Comparison of ENCODE assay signal across 31 cellular contexts in genomic region chr18:11343096-11343495, GRCh38.
DNase-seq lines count a peak whose midpoint lies in the region; TF ChIP-seq lines count a peak whose summit lies in the region.
"Had no signal": no experiment of that assay in that cellular context is flagged by ENCODE, and none has a peak within 500 bp of the region (broad histone marks: within the 10 kb centered on the region; RNA-seq: fewer than 3 reads in every experiment).

No MANE protein-coding gene starts in this region.

- H2BK120ac ChIP-seq in mesendoderm (ENCODE audit: low read depth, low read length) = no peak overlapping the region

- intact Hi-C loops in Caco-2 (cut with micrococcal nuclease; ENCODE audit: unreplicated experiment) = no loop called here
- intact Hi-C loops in CD14-positive monocyte (cut with micrococcal nuclease) = no loop called here

- H3K4me3 Mint-ChIP-seq in Caco-2 (ENCODE audit: unreplicated experiment) (peak overlapping the region; percentile 14), CD14-positive monocyte (no peak overlapping the region)
- H3K4me3 Mint-ChIP-seq: B cell; CD4-positive, alpha-beta memory T cell; CD4-positive, alpha-beta T cell; CD4-positive, CD25-positive, alpha-beta regulatory T cell; CD8-positive, alpha-beta memory T cell; CD8-positive, alpha-beta T cell had no signal

- H3K27me3 ChIP-seq in Caco-2 (replicated peaks; ENCODE audit: control insufficient read depth, insufficient read depth, low read length) (no peaks in the 10 kb centered on the region), mesendoderm (ENCODE audit: insufficient read depth, low read length, poor library complexity) (no peaks in the 10 kb centered on the region)
- H3K27me3 ChIP-seq: BE2C; BLaER1; BLaER1 treated with 17β-estradiol and CSF1 and Interleukin-3, amounts not matched to agents 10 nM and 100 nM had no signal

- H3K9me3 ChIP-seq in Caco-2 (peaks cover 54% of the 10 kb centered on the region), mesodermal cell (ENCODE audit: control insufficient read depth, low read length) (peaks cover 5% of the 10 kb centered on the region)
- H3K9me3 ChIP-seq: BE2C had no signal

- H3K27me3 Mint-ChIP-seq in Caco-2 (ENCODE audit: insufficient read depth, unreplicated experiment) = no peaks in the 10 kb centered on the region
- H3K27me3 Mint-ChIP-seq in CD14-positive monocyte (ENCODE audit: low read depth in 3 of 3) = peaks cover 0 to 2% (median 0%) of the 10 kb centered on the region in 3 donors
- H3K27me3 Mint-ChIP-seq: B cell; CD4-positive, alpha-beta T cell; CD4-positive, CD25-positive, alpha-beta regulatory T cell had no signal

- H3K4me1 ChIP-seq in Caco-2 = peaks cover 3% of the 10 kb centered on the region; the same call in 1 of the 2 replicates
- H3K4me1 ChIP-seq in mesendoderm (ENCODE audit: control insufficient read depth, low read depth, low read length) = no peaks in the 10 kb centered on the region
- no peaks in the 10 kb centered on the region for H3K4me1 ChIP-seq in mesodermal cell (ENCODE audit: control insufficient read depth, insufficient read depth, low read length, poor library complexity, severe bottlenecking)
- H3K4me1 ChIP-seq: A549; BE2C; BLaER1; BLaER1 treated with 17β-estradiol and CSF1 and Interleukin-3, amounts not matched to agents 10 nM and 100 nM had no signal

- H3K18ac ChIP-seq in mesendoderm (ENCODE audit: low read length) = no peak overlapping the region

- H3K23ac ChIP-seq in mesendoderm (ENCODE audit: low read length) = no peak overlapping the region

- no peak overlapping the region for H2BK5ac ChIP-seq in mesendoderm (ENCODE audit: low read length)

- H3K27ac ChIP-seq in mesendoderm (ENCODE audit: low read depth, low read length) (no peak overlapping the region), mesodermal cell (ENCODE audit: low read depth, low read length, severe bottlenecking) (peak overlapping the region; percentile 73)
- H3K27ac ChIP-seq: 22Rv1; A549; BLaER1; BLaER1 treated with 17β-estradiol and CSF1 and Interleukin-3, amounts not matched to agents 10 nM and 100 nM; C4-2B had no signal

- CTCF ChIA-PET in Caco-2 (lab: Charles Lee) = no interaction called here

- H3K4me1 Mint-ChIP-seq in Caco-2 (ENCODE audit: low read depth, unreplicated experiment) (peaks cover 8% of the 10 kb centered on the region), CD14-positive monocyte (no peaks in the 10 kb centered on the region)
- H3K4me1 Mint-ChIP-seq: B cell; CD4-positive, alpha-beta memory T cell; CD4-positive, CD25-positive, alpha-beta regulatory T cell; CD8-positive, alpha-beta memory T cell had no signal

- H3K9me3 Mint-ChIP-seq in Caco-2 (ENCODE audit: unreplicated experiment) (peaks cover 30% of the 10 kb centered on the region), CD14-positive monocyte (peaks cover 15 to 43% (median 28%) of the 10 kb centered on the region in 7 donors)

- H3K4me2 ChIP-seq in mesendoderm (ENCODE audit: low read length) = no peak overlapping the region
- H3K4me2 ChIP-seq: A549; BLaER1; BLaER1 treated with 17β-estradiol and CSF1 and Interleukin-3, amounts not matched to agents 10 nM and 100 nM had no signal

- DNase-seq in Caco-2 (peak; percentile 41 to 51), mesendoderm (peak; percentile 75), CD14-positive monocyte (ENCODE audit: low spot score) (no peak), OCI-M2 (lab: John Stamatoyannopoulos, UW; ENCODE audit: unreplicated experiment) (no peak)
- no peak for DNase-seq in activated CD8-positive, alpha-beta memory T cell treated with anti-CD3 and anti-CD28 coated beads for 24 hours
- DNase-seq: 8988T; ACHN; AML-193; BE2C; C1 segment of cervical spinal cord; Calu3; CD4-positive, alpha-beta memory T cell; CD4-positive, alpha-beta T cell; CD4-positive, CD25-positive, alpha-beta regulatory T cell; CD8-positive, alpha-beta memory T cell; CD8-positive, alpha-beta T cell; COR-L47; DMS 273 treated with DMSO at 0.1 percent for 48 hours; DMS153; DMS53; DMS79; DMS79 treated with DMSO at 0.1 percent for 48 hours; DND-41; EL had no signal

- H3K9ac ChIP-seq in mesendoderm (ENCODE audit: low read length) = no peak overlapping the region
- H3K9ac ChIP-seq: BLaER1; BLaER1 treated with 17β-estradiol and CSF1 and Interleukin-3, amounts not matched to agents 10 nM and 100 nM had no signal

- no peak overlapping the region for H4K8ac ChIP-seq in mesendoderm (ENCODE audit: low read depth, low read length)

- H3K36me3 ChIP-seq in Caco-2 (ENCODE audit: control insufficient read depth, insufficient read depth, low read length) (no peaks in the 10 kb centered on the region), mesendoderm (ENCODE audit: control insufficient read depth, insufficient read depth, low read length) (no peaks in the 10 kb centered on the region), mesodermal cell (ENCODE audit: control insufficient read depth, insufficient read depth, low read length) (no peaks in the 10 kb centered on the region)
- H3K36me3 ChIP-seq: BE2C; BLaER1; BLaER1 treated with 17β-estradiol and CSF1 and Interleukin-3, amounts not matched to agents 10 nM and 100 nM had no signal

- BruUV-seq in Caco-2 (replicated peaks; lab: Mats Ljungman, UMichigan) = no TSS peak

- no CpG with 5 or more reads among the region's 4 CpGs for WGBS in mesendoderm (ENCODE audit: extremely low coverage, insufficient coverage, low lambda C conversion rate)
- WGBS in mesodermal cell (ENCODE audit: insufficient coverage in 2 of 2), 2 experiments = 43 to 87% methylated on average over 1 to 4 of the region's 4 CpGs

- H3K4me3 ChIP-seq in Caco-2 (ENCODE audit: low read depth, low read length) = no peak overlapping the region
- H3K4me3 ChIP-seq in mesendoderm (ENCODE audit: low read length) = no peak overlapping the region
- H3K4me3 ChIP-seq in mesodermal cell (ENCODE audit: extremely low read depth, insufficient read depth, low read length, poor library complexity, severe bottlenecking) = no peak overlapping the region
- H3K4me3 ChIP-seq: A549; BLaER1; BLaER1 treated with 17β-estradiol and CSF1 and Interleukin-3, amounts not matched to agents 10 nM and 100 nM had no signal

- no peaks in the 10 kb centered on the region for H3K79me1 ChIP-seq in mesendoderm (ENCODE audit: low read length)

- no peaks in the 10 kb centered on the region for H3K79me2 ChIP-seq in mesendoderm (ENCODE audit: control insufficient read depth, insufficient read depth, low read length)

- peaks cover 12% of the 10 kb centered on the region for H3K36me3 Mint-ChIP-seq in Caco-2 (ENCODE audit: insufficient read depth, unreplicated experiment)
- H3K36me3 Mint-ChIP-seq in CD14-positive monocyte = peaks cover 0 to 2% of the 10 kb centered on the region in 2 donors
- H3K36me3 Mint-ChIP-seq: CD4-positive, alpha-beta memory T cell; CD4-positive, CD25-positive, alpha-beta regulatory T cell; CD8-positive, alpha-beta memory T cell; CD8-positive, alpha-beta T cell had no signal

- POLR2A ChIA-PET in Caco-2 (lab: Charles Lee) = no interaction called here

- TF ChIP-seq CTCF in Caco-2 (IDR thresholded peaks at IDR 0.05; ENCODE audit: insufficient read depth in 1 of 2, low read depth in 1 of 2, low read length in 1 of 2, severe bottlenecking in 1 of 2, unreplicated experiment in 1 of 2) (no peak), CD14-positive monocyte (IDR thresholded peaks at IDR 0.05) (no peak)

- H3K27ac Mint-ChIP-seq in Caco-2 (ENCODE audit: unreplicated experiment) = peak overlapping the region; percentile 71
- H3K27ac Mint-ChIP-seq in CD14-positive monocyte = no peak overlapping the region
- H3K27ac Mint-ChIP-seq: B cell; CD4-positive, alpha-beta memory T cell; CD4-positive, alpha-beta T cell; CD4-positive, CD25-positive, alpha-beta regulatory T cell; CD8-positive, alpha-beta memory T cell; CD8-positive, alpha-beta T cell had no signal

- no peak overlapping the region for H2BK15ac ChIP-seq in mesendoderm (replicated peaks; ENCODE audit: low read depth)

- H4K5ac ChIP-seq in mesendoderm (ENCODE audit: low read length) = no peak overlapping the region

- no peak overlapping the region for H3K4ac ChIP-seq in mesendoderm (ENCODE audit: low read depth, low read length)

- no peak overlapping the region for H2AK5ac ChIP-seq in mesendoderm (ENCODE audit: low read length)

- H3K56ac ChIP-seq in mesendoderm (ENCODE audit: low read length) = no peak overlapping the region

Comparison
In these comparisons a context has a peak if more than half of its experiments do, and no peak if none do; other contexts are left out.
1. DNase-seq: peak in Caco-2 (2 of 2) and mesendoderm (single experiment); none in CD14-positive monocyte (single experiment), OCI-M2 (single experiment) and activated CD8-positive, alpha-beta memory T cell treated with anti-CD3 and anti-CD28 coated beads for 24 hours (single experiment).